ENCODE assay signal across 1 cellular context in genomic region chr16:69339289-69340094, GRCh38.
TF ChIP-seq lines count a peak whose summit lies in the region.

A gene with protein sequence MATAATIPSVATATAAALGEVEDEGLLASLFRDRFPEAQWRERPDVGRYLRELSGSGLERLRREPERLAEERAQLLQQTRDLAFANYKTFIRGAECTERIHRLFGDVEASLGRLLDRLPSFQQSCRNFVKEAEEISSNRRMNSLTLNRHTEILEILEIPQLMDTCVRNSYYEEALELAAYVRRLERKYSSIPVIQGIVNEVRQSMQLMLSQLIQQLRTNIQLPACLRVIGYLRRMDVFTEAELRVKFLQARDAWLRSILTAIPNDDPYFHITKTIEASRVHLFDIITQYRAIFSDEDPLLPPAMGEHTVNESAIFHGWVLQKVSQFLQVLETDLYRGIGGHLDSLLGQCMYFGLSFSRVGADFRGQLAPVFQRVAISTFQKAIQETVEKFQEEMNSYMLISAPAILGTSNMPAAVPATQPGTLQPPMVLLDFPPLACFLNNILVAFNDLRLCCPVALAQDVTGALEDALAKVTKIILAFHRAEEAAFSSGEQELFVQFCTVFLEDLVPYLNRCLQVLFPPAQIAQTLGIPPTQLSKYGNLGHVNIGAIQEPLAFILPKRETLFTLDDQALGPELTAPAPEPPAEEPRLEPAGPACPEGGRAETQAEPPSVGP (minus strand): TSS chr16:69339564. CDS start chr16:69339552, 12 bp downstream.
NIP7 (plus strand) TSS chr16:69339772; CDS start chr16:69339830, 58 bp downstream.

TF ChIP-seq in HCT116, 20 proteins besides CTCF, POLR2A, EP300 and RAD21 (continued from another document):
- TF ChIP-seq FOSL1 (IDR thresholded peaks at IDR 0.05; ENCODE audit: low read depth) (no peak), CBX3 (IDR thresholded peaks at IDR 0.05; ENCODE audit: low read depth) (peak; percentile 83), YY1 (IDR thresholded peaks at IDR 0.05; ENCODE audit: extremely low read depth, insufficient replicate concordance, low read depth, low read length) (peak; percentile 96), ATF3 (IDR thresholded peaks at IDR 0.05) (no peak), CEBPB (IDR thresholded peaks at IDR 0.05; ENCODE audit: low read depth) (no peak), SP1 (IDR thresholded peaks at IDR 0.05; ENCODE audit: low read depth) (peak; percentile 56; the same call in 1 of the 2 replicates), POLR2AphosphoS5 (IDR thresholded peaks at IDR 0.05; ENCODE audit: low read depth, low read length) (peak; percentile 83)
